Comparison of ENCODE assay signal across 1 cellular context in genomic region chr19:11465605-11466004, GRCh38.
TF ChIP-seq lines count a peak whose summit lies in the region.

No MANE protein-coding gene starts in this region.

TF ChIP-seq in H1, 55 proteins besides CTCF, POLR2A, EP300 and RAD21:
- peak; percentile 81; the same call in 1 of the 2 replicates for TF ChIP-seq TCF12 (IDR thresholded peaks at IDR 0.05; ENCODE audit: low read depth, low read length)
- peak; percentile 42; the same call in 1 of the 2 replicates for TF ChIP-seq SP1 (IDR thresholded peaks at IDR 0.05; ENCODE audit: low read depth, low read length)
- 0 out of 2 replicates have a peak, but pooled peaks have one; percentile 69 for TF ChIP-seq POU5F1 (IDR thresholded peaks at IDR 0.05; ENCODE audit: low read depth, low read length)
- no peak for TF ChIP-seq SIN3A (conservative IDR thresholded peaks at IDR 0.05 in 1 of 2, IDR thresholded peaks at IDR 0.05 in 1 of 2; ENCODE audit: low read depth in 1 of 2, low read length in 2 of 2)
